ENCODE assay signal across 3 cellular contexts in the genomic region with DNA sequence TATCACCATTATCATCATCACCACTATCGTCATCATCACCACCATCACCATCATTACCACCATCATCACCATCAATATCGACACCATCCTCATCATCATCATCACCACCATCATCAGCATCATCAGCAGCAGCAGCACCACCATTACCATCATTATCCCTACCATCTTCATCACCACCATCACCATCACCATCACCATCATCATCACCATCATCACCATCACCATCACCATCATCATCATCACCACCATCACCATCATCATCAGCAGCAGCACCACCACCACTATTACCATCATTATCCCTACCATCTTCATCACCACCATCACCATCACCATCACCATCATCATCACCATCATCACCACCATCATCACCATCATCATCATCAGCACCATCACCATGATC.
TF ChIP-seq lines count a peak whose summit lies in the region.
"Not testable (repeated sequence)": the region's sequence is repeated elsewhere in the genome, so short reads cannot be mapped to it uniquely, and the experiment has no call there.

No MANE protein-coding gene starts in this region.

TF ChIP-seq in HEK293, 187 proteins besides CTCF, POLR2A, EP300 and RAD21:
- TF ChIP-seq ZBTB20 (tag by site-specific recombination; IDR thresholded peaks at IDR 0.05), result peak; percentile 15; the same call in 1 of the 2 replicates
- TF ChIP-seq ZNF785 (tag by site-specific recombination; IDR thresholded peaks at IDR 0.05), result 0 out of 2 replicates have a peak, but pooled peaks have one; percentile 32
- TF ChIP-seq ZNF266 (tag by site-specific recombination; IDR thresholded peaks at IDR 0.05; ENCODE audit: low read depth), result peak; percentile 28; the same call in 1 of the 2 replicates
- TF ChIP-seq KLF1 (tag by site-specific recombination; IDR thresholded peaks at IDR 0.05), result peak; percentile 13; the same call in 1 of the 2 replicates
- TF ChIP-seq, protein P1, sequence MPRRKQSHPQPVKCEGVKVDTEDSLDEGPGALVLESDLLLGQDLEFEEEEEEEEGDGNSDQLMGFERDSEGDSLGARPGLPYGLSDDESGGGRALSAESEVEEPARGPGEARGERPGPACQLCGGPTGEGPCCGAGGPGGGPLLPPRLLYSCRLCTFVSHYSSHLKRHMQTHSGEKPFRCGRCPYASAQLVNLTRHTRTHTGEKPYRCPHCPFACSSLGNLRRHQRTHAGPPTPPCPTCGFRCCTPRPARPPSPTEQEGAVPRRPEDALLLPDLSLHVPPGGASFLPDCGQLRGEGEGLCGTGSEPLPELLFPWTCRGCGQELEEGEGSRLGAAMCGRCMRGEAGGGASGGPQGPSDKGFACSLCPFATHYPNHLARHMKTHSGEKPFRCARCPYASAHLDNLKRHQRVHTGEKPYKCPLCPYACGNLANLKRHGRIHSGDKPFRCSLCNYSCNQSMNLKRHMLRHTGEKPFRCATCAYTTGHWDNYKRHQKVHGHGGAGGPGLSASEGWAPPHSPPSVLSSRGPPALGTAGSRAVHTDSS (tag by site-specific recombination; IDR thresholded peaks at IDR 0.05), result peak; percentile 99
- TF ChIP-seq YY2 (tag by site-specific recombination; IDR thresholded peaks at IDR 0.05), result 0 out of 2 replicates have a peak, but pooled peaks have one; percentile 17
- TF ChIP-seq, protein P2, sequence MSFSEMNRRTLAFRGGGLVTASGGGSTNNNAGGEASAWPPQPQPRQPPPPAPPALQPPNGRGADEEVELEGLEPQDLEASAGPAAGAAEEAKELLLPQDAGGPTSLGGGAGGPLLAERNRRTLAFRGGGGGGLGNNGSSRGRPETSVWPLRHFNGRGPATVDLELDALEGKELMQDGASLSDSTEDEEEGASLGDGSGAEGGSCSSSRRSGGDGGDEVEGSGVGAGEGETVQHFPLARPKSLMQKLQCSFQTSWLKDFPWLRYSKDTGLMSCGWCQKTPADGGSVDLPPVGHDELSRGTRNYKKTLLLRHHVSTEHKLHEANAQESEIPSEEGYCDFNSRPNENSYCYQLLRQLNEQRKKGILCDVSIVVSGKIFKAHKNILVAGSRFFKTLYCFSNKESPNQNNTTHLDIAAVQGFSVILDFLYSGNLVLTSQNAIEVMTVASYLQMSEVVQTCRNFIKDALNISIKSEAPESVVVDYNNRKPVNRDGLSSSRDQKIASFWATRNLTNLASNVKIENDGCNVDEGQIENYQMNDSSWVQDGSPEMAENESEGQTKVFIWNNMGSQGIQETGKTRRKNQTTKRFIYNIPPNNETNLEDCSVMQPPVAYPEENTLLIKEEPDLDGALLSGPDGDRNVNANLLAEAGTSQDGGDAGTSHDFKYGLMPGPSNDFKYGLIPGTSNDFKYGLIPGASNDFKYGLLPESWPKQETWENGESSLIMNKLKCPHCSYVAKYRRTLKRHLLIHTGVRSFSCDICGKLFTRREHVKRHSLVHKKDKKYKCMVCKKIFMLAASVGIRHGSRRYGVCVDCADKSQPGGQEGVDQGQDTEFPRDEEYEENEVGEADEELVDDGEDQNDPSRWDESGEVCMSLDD (tag by site-specific recombination; IDR thresholded peaks at IDR 0.05), result 0 out of 2 replicates have a peak, but pooled peaks have one; percentile 21

TF ChIP-seq in K562, 482 proteins besides CTCF, POLR2A, EP300 and RAD21:
- TF ChIP-seq, protein P3, sequence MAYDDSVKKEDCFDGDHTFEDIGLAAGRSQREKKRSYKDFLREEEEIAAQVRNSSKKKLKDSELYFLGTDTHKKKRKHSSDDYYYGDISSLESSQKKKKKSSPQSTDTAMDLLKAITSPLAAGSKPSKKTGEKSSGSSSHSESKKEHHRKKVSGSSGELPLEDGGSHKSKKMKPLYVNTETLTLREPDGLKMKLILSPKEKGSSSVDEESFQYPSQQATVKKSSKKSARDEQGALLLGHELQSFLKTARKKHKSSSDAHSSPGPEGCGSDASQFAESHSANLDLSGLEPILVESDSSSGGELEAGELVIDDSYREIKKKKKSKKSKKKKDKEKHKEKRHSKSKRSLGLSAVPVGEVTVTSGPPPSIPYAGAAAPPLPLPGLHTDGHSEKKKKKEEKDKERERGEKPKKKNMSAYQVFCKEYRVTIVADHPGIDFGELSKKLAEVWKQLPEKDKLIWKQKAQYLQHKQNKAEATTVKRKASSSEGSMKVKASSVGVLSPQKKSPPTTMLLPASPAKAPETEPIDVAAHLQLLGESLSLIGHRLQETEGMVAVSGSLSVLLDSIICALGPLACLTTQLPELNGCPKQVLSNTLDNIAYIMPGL (CRISPR knock-in tag; IDR thresholded peaks at IDR 0.05), result peak; percentile 82
- TF ChIP-seq, protein P4, sequence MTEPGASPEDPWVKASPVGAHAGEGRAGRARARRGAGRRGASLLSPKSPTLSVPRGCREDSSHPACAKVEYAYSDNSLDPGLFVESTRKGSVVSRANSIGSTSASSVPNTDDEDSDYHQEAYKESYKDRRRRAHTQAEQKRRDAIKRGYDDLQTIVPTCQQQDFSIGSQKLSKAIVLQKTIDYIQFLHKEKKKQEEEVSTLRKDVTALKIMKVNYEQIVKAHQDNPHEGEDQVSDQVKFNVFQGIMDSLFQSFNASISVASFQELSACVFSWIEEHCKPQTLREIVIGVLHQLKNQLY (CRISPR knock-in tag; conservative IDR thresholded peaks at IDR 0.05), result 0 out of 4 replicates have a peak, but pooled peaks of 1 of the 2 experiments have one; percentile 14

TF ChIP-seq in HepG2, 621 proteins besides CTCF, POLR2A, EP300 and RAD21:
- TF ChIP-seq CREB1 (IDR thresholded peaks at IDR 0.05), result peak; percentile 94
- TF ChIP-seq CREB1 (CRISPR knock-in tag; IDR thresholded peaks at IDR 0.05), result not testable (repeated sequence)
- TF ChIP-seq, protein P5, sequence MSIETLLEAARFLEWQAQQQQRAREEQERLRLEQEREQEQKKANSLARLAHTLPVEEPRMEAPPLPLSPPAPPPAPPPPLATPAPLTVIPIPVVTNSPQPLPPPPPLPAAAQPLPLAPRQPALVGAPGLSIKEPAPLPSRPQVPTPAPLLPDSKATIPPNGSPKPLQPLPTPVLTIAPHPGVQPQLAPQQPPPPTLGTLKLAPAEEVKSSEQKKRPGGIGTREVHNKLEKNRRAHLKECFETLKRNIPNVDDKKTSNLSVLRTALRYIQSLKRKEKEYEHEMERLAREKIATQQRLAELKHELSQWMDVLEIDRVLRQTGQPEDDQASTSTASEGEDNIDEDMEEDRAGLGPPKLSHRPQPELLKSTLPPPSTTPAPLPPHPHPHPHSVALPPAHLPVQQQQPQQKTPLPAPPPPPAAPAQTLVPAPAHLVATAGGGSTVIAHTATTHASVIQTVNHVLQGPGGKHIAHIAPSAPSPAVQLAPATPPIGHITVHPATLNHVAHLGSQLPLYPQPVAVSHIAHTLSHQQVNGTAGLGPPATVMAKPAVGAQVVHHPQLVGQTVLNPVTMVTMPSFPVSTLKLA (IDR thresholded peaks at IDR 0.05), result 0 out of 2 replicates have a peak, but pooled peaks have one; percentile 7
TF ChIP-seq in HepG2: peak in this region for 2; not testable (repeated sequence) for 619.
